ENCODE assay signal across 31 cellular contexts in genomic region chr13:101007245-101007644, GRCh38.
"Had no signal": no experiment of that assay in that cellular context is flagged by ENCODE, and none has a peak within 500 bp of the region (broad histone marks: within the 10 kb centered on the region; RNA-seq: fewer than 3 reads in every experiment).

No MANE protein-coding gene starts in this region.

- H3K27ac ChIP-seq: brain microvascular endothelial cell, PC-9, RWPE1, VCaP had no signal

- FAIRE-seq: RCC 7860 had no signal

- H3K4me2 ChIP-seq: PC-9 had no signal

- ATAC-seq: activated CD8-positive, alpha-beta T cell treated with anti-CD3 and anti-CD28 coated beads for 36 hours; activated T-cell treated with anti-CD3 and anti-CD28 coated beads, Interleukin-2, amount 50 U/mL, for 72 hours; activated T-helper 17 cell treated with anti-CD3 and anti-CD28 coated beads, Interleukin-2, amount 50 U/mL, for 72 hours had no signal

- H3K36me3 ChIP-seq: brain microvascular endothelial cell had no signal

- H2AFZ ChIP-seq: PC-9 had no signal

- H3K27me3 ChIP-seq: brain microvascular endothelial cell had no signal

- DNase-seq: activated CD4-positive, alpha-beta T cell treated with anti-CD3 and anti-CD28 coated beads, Interleukin-2, amount 10 ng/mL, durations not matched to agents 24 days and 14 days; activated CD4-positive, alpha-beta T cell treated with anti-CD3 and anti-CD28 coated beads, Interleukin-2, amount 50 U/mL, for 4 hours; activated CD4-positive, CD25-positive, alpha-beta regulatory T cell; activated CD8-positive, alpha-beta T cell treated with anti-CD3 and anti-CD28 coated beads for 36 hours; activated effector memory CD4-positive, alpha-beta T cell treated with anti-CD3 and anti-CD28 coated beads, Interleukin-2, amount 50 U/mL, for 16 hours; activated naive CD4-positive, alpha-beta T cell; activated naive CD4-positive, alpha-beta T cell treated with anti-CD3 and anti-CD28 coated beads, Interleukin-2, amount 50 U/mL, for 16 hours; activated naive CD8-positive, alpha-beta T cell treated with anti-CD3 and anti-CD28 coated beads for 36 hours; activated T-cell treated with anti-CD3 and anti-CD28 coated beads, Interleukin-2, amount 50 U/mL, for 1 hour; activated T-cell treated with anti-CD3 and anti-CD28 coated beads, Interleukin-2, amount 50 U/mL, for 72 hours; amniotic stem cell; aorta; brain microvascular endothelial cell; central memory CD4-positive, alpha-beta T cell; MM.1S; NCI-H1105; NCI-H1436; NCI-H1694 treated with DMSO at 0.1 percent for 48 hours; NCI-H2029; NCI-H345; NCI-H524 treated with DMSO at 0.1 percent for 48 hours; PC-9; Right ventricle myocardium superior; SW 1271; T-helper 1 cell; T-helper 2 cell; T-helper 9 cell had no signal

- H3K4me3 ChIP-seq: PC-9 had no signal
